12 cellular contexts compared by ENCODE assay signal in the genomic region with DNA sequence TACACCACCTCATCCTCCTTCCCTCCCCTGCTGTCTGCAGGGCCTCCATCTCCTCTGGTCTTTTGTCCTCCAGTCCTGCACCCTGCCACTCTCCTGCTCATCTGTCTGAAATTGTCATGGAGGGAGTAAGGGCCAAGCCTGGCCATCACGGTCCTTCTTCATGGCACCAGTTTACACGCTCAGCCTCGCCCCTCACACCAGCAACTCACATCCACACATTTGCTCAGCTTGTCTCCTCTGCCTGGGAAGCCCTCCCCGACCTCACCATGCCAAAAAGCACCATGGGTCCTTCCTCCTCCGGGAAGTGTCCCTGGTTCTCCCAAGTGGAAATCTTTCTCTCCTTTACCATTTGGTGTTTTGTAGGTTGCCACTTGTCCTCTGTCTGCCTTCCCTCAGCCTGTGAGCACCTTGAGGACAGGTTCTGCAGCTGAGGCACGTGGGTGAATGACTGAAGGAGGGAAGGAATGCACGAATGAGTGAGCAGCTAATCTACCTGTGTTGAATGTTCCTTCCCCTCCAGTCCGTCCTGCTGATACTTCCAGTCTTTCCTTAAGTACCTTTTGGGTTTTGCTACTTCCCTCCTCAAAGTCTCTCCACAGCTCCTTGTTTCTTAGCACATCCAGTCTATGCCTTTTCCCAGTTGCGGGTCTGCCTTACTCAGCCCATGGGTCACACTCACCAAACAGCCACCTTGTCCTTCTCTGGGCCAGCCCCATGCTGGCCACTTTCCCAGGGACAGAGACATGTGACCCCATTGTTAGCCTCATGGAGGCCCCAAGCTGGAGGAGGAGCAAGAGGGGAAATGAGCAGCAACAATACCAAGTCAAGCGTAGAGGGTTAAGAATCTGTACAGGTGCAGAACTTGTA. TPM values are rescaled to one million over a fixed set of nuclear protein-coding genes. Genes with fewer than 3 reads are reported as not detected.
DNase-seq lines count a peak whose midpoint lies in the region; ATAC-seq and TF ChIP-seq lines count a peak whose summit lies in the region.
"Had no signal": no experiment of that assay in that cellular context is flagged by ENCODE, and none has a peak within 500 bp of the region (broad histone marks: within the 10 kb centered on the region; RNA-seq: fewer than 3 reads in every experiment).

No MANE protein-coding gene starts in this region.

- peak overlapping the region; percentile 72 for H3K4me3 Mint-ChIP-seq in natural killer cell treated with Interleukin-12 subunit alpha and Interleukin-12 subunit beta and Interleukin-15 and Interleukin-18, amount 100 ng/mL, for 72 hours

- H3K4me1 Mint-ChIP-seq in natural killer cell treated with Interleukin-12 subunit alpha and Interleukin-12 subunit beta and Interleukin-15 and Interleukin-18, amount 100 ng/mL, for 72 hours (ENCODE audit: low read depth in 2 of 2): peaks cover 35 to 37% of the 10 kb centered on the region in 2 donors

- no peak for ATAC-seq in natural killer cell treated with Interleukin-12 subunit alpha and Interleukin-12 subunit beta and Interleukin-15 and Interleukin-18, amount 100 ng/mL, for 72 hours
- no peak for ATAC-seq in GM21381 (IDR thresholded peaks at IDR 0.05; ENCODE audit: unreplicated experiment)
- no peak for ATAC-seq in GM18498 (IDR thresholded peaks at IDR 0.05; ENCODE audit: unreplicated experiment)

- H3K36me3 Mint-ChIP-seq in natural killer cell treated with Interleukin-12 subunit alpha and Interleukin-12 subunit beta and Interleukin-15 and Interleukin-18, amount 100 ng/mL, for 72 hours: no peaks in the 10 kb centered on the region

- peak; percentile 62; the same call in 1 of the 2 replicates for TF ChIP-seq EP300 in Ishikawa (IDR thresholded peaks at IDR 0.05; ENCODE audit: borderline replicate concordance)

- peaks cover 12 to 14% of the 10 kb centered on the region in 2 donors for H3K27me3 Mint-ChIP-seq in natural killer cell treated with Interleukin-12 subunit alpha and Interleukin-12 subunit beta and Interleukin-15 and Interleukin-18, amount 100 ng/mL, for 72 hours

- peak overlapping the region in 1 of 2 donors; percentile 23 for H3K27ac Mint-ChIP-seq in natural killer cell treated with Interleukin-12 subunit alpha and Interleukin-12 subunit beta and Interleukin-15 and Interleukin-18, amount 100 ng/mL, for 72 hours
- H3K27ac Mint-ChIP-seq: activated T-cell treated with anti-CD3 and anti-CD28 coated beads, Interleukin-2, amount 50 U/mL, for 24 hours had no signal

- H3K27ac ChIP-seq in cingulate gyrus (ENCODE audit: low read depth, low read length): peak overlapping the region; percentile 7

- TF ChIP-seq RAD21 in Ishikawa (IDR thresholded peaks at IDR 0.05; ENCODE audit: low read depth): no peak

- peak in 11 of 14 donors; percentile 34 to 82 (median 71) for DNase-seq in C1 segment of cervical spinal cord (lab: John Stamatoyannopoulos, UW)
- no peak for DNase-seq in natural killer cell treated with Interleukin-12 subunit alpha and Interleukin-12 subunit beta and Interleukin-15 and Interleukin-18, amount 100 ng/mL, for 72 hours (ENCODE audit: low spot score)
- DNase-seq in cerebellum (ENCODE audit: low spot score): no peak
- no peak for DNase-seq in RPMI8226
- DNase-seq: activated T-cell treated with anti-CD3 and anti-CD28 coated beads, Interleukin-2, amount 50 U/mL, for 24 hours; DMS153; NCI-H1092 treated with DMSO at 0.1 percent for 48 hours; SIG-M5 had no signal

- no peaks in the 10 kb centered on the region for H3K9me3 Mint-ChIP-seq in natural killer cell treated with Interleukin-12 subunit alpha and Interleukin-12 subunit beta and Interleukin-15 and Interleukin-18, amount 100 ng/mL, for 72 hours
- H3K9me3 Mint-ChIP-seq: activated T-cell treated with anti-CD3 and anti-CD28 coated beads, Interleukin-2, amount 50 U/mL, for 24 hours had no signal

TF ChIP-seq in Ishikawa, 13 proteins besides CTCF, POLR2A, EP300 and RAD21:
- TF ChIP-seq TCF12 (IDR thresholded peaks at IDR 0.05; ENCODE audit: low read depth) (peak; percentile 75), TEAD4 (IDR thresholded peaks at IDR 0.05) (peak; percentile 6; the same call in 1 of the 2 replicates), CREB1 (IDR thresholded peaks at IDR 0.05; ENCODE audit: low read depth) (no peak), NFIC (IDR thresholded peaks at IDR 0.05) (peak; percentile 77), YY1 (IDR thresholded peaks at IDR 0.05; ENCODE audit: low read depth) (0 out of 2 replicates have a peak, but pooled peaks have one; percentile 20)
- TF ChIP-seq, protein P1, sequence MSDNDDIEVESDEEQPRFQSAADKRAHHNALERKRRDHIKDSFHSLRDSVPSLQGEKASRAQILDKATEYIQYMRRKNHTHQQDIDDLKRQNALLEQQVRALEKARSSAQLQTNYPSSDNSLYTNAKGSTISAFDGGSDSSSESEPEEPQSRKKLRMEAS (IDR thresholded peaks at IDR 0.05): peak; percentile 93
- TF ChIP-seq, protein P2, sequence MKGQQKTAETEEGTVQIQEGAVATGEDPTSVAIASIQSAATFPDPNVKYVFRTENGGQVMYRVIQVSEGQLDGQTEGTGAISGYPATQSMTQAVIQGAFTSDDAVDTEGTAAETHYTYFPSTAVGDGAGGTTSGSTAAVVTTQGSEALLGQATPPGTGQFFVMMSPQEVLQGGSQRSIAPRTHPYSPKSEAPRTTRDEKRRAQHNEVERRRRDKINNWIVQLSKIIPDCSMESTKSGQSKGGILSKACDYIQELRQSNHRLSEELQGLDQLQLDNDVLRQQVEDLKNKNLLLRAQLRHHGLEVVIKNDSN (IDR thresholded peaks at IDR 0.05): peak; percentile 90
- TF ChIP-seq, protein P3, sequence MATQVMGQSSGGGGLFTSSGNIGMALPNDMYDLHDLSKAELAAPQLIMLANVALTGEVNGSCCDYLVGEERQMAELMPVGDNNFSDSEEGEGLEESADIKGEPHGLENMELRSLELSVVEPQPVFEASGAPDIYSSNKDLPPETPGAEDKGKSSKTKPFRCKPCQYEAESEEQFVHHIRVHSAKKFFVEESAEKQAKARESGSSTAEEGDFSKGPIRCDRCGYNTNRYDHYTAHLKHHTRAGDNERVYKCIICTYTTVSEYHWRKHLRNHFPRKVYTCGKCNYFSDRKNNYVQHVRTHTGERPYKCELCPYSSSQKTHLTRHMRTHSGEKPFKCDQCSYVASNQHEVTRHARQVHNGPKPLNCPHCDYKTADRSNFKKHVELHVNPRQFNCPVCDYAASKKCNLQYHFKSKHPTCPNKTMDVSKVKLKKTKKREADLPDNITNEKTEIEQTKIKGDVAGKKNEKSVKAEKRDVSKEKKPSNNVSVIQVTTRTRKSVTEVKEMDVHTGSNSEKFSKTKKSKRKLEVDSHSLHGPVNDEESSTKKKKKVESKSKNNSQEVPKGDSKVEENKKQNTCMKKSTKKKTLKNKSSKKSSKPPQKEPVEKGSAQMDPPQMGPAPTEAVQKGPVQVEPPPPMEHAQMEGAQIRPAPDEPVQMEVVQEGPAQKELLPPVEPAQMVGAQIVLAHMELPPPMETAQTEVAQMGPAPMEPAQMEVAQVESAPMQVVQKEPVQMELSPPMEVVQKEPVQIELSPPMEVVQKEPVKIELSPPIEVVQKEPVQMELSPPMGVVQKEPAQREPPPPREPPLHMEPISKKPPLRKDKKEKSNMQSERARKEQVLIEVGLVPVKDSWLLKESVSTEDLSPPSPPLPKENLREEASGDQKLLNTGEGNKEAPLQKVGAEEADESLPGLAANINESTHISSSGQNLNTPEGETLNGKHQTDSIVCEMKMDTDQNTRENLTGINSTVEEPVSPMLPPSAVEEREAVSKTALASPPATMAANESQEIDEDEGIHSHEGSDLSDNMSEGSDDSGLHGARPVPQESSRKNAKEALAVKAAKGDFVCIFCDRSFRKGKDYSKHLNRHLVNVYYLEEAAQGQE (IDR thresholded peaks at IDR 0.05; ENCODE audit: low read depth): no peak

RNA-seq across cellular contexts. Expression of a gene that starts 2.3 kb away (rescaled TPM):
- 100 to 1,000 TPM; 105 to 131 TPM for total RNA-seq in natural killer cell treated with Interleukin-12 subunit alpha and Interleukin-12 subunit beta and Interleukin-15 and Interleukin-18, amount 100 ng/mL, for 72 hours
- 50.2 TPM for total RNA-seq in cerebellum

Comparison
In these comparisons a context has a peak if more than half of its experiments do, and no peak if none do; other contexts are left out.
1. DNase-seq: peak in C1 segment of cervical spinal cord (11 of 14); none in natural killer cell treated with Interleukin-12 subunit alpha and Interleukin-12 subunit beta and Interleukin-15 and Interleukin-18, amount 100 ng/mL, for 72 hours (single experiment), cerebellum (single experiment) and RPMI8226 (single experiment).